Comparison of ENCODE assay signal across 18 cellular contexts in the genomic region with DNA sequence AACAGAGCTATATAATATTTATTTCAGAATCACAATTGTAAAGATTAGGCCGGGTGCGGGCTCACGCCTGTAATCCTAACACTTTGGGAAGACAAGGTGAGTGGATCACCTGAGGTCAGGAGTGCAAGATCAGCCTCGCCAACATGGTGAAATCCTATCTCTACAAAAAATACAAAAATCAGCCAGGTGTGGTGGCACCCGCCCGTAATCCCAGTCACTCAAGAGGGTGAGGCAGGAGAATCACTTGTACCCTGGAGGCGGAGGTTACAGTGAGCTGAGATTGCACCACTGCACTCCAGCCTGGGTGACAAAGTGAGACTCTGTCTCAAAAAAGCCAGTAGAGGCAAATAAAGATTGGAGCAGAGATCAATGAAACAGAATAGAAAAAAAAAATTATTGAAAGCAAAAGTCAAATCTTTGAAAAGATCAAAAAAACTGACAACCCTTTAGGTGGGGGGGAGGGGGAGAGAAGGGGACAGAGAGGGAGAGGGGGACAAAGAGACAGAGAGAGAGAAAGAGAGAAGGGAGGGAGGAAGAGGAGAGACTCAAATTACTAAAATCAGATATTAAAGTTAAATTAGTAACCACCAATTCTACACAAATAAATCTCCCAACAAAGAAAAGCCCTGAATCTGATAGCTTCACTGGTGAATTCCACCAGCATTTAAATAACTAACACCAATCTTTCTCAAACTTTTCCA.
"Had no signal": no experiment of that assay in that cellular context is flagged by ENCODE, and none has a peak within 500 bp of the region (broad histone marks: within the 10 kb centered on the region; RNA-seq: fewer than 3 reads in every experiment).

No MANE protein-coding gene starts in this region.

- H3K27me3 Mint-ChIP-seq: activated CD4-positive, alpha-beta T cell treated with anti-CD3 and anti-CD28 coated beads, Interleukin-2, amount 10 ng/mL, durations not matched to agents 7 days and 5 days had no signal

- H3K9me3 Mint-ChIP-seq: activated CD4-positive, alpha-beta T cell treated with anti-CD3 and anti-CD28 coated beads, Interleukin-2, amount 10 ng/mL, durations not matched to agents 7 days and 5 days had no signal

- H3K27ac Mint-ChIP-seq: activated CD4-positive, alpha-beta T cell treated with anti-CD3 and anti-CD28 coated beads, Interleukin-2, amount 10 ng/mL, durations not matched to agents 7 days and 5 days; activated naive CD4-positive, alpha-beta T cell treated with anti-CD3 and anti-CD28 coated beads for 36 hours; nephron progenitor cell had no signal

- H3K36me3 ChIP-seq: adrenal gland, upper lobe of right lung had no signal

- H3K4me3 Mint-ChIP-seq: activated CD4-positive, alpha-beta T cell treated with anti-CD3 and anti-CD28 coated beads, Interleukin-2, amount 10 ng/mL, durations not matched to agents 7 days and 5 days; activated naive CD4-positive, alpha-beta T cell treated with anti-CD3 and anti-CD28 coated beads for 36 hours; nephron progenitor cell had no signal

- H3K9me3 ChIP-seq: adrenal gland, upper lobe of right lung had no signal

- H3K27ac ChIP-seq: upper lobe of right lung had no signal

- H3K4me3 ChIP-seq: adrenal gland, upper lobe of right lung had no signal

- ATAC-seq: upper lobe of right lung had no signal

- H3K27me3 ChIP-seq: adrenal gland, upper lobe of right lung had no signal

- H3K4me1 Mint-ChIP-seq: nephron progenitor cell had no signal

- FAIRE-seq: frontal cortex, TTC549 had no signal

- DNase-seq: activated CD4-positive, alpha-beta T cell treated with anti-CD3 and anti-CD28 coated beads, Interleukin-2, amount 10 ng/mL, durations not matched to agents 7 days and 5 days; activated CD4-positive, CD25-positive, alpha-beta regulatory T cell; activated CD8-positive, alpha-beta memory T cell treated with anti-CD3 and anti-CD28 coated beads for 24 hours; activated naive CD4-positive, alpha-beta T cell treated with anti-CD3 and anti-CD28 coated beads for 36 hours; adrenal gland; central memory CD4-positive, alpha-beta T cell; effector CD8-positive, alpha-beta T cell; head of caudate nucleus; kidney glomerular epithelial cell; mesendoderm; nephron progenitor cell; occipital lobe; stimulated activated CD4-positive, alpha-beta T cell treated with anti-CD3 and anti-CD28 coated beads, Interleukin-15, amount 100 ng/mL, for 24 hours; stimulated activated CD4-positive, alpha-beta T cell treated with anti-CD3 and anti-CD28 coated beads, Interleukin-4, amount 100 ng/mL, for 1 hour; stimulated activated naive CD4-positive, alpha-beta T cell treated with Interleukin-2 at 50 U/mL for 16 hours; upper lobe of right lung had no signal
